Comparison of ENCODE assay signal across 25 cellular contexts in genomic region chr15:43955140-43955539, GRCh38.
"Had no signal": no experiment of that assay in that cellular context is flagged by ENCODE, and none has a peak within 500 bp of the region (broad histone marks: within the 10 kb centered on the region; RNA-seq: fewer than 3 reads in every experiment).

No MANE protein-coding gene starts in this region.

- H3K9me3 ChIP-seq: colonic mucosa, gastroesophageal sphincter, lower lobe of right lung, tibial nerve had no signal

- H3K4me3 Mint-ChIP-seq: activated B cell treated with CpG ODN at 0.5 μM for 24 hours; activated naive CD8-positive, alpha-beta T cell treated with anti-CD3 and anti-CD28 coated beads, Interleukin-2, amount 10 ng/mL, durations not matched to agents 7 days and 5 days; activated T-cell treated with anti-CD3 and anti-CD28 coated beads, Interleukin-2, amount 50 U/mL, for 72 hours; immature natural killer cell; nephron; stimulated activated effector memory CD8-positive, alpha-beta T cell treated with anti-CD3 and anti-CD28 coated beads, Interleukin-12 subunit alpha, Interleukin-12 subunit beta, amount 100 ng/mL, for 72 hours; T-helper 2 cell treated with Interferon-gamma antibody and Interleukin-4, amounts not matched to agents 5 μg/mL and 100 μg/mL, for 36 hours had no signal

- H3K9me3 Mint-ChIP-seq: activated B cell treated with CpG ODN at 0.5 μM for 24 hours; activated naive CD8-positive, alpha-beta T cell treated with anti-CD3 and anti-CD28 coated beads, Interleukin-2, amount 10 ng/mL, durations not matched to agents 7 days and 5 days; activated T-cell treated with anti-CD3 and anti-CD28 coated beads, Interleukin-2, amount 50 U/mL, for 72 hours; immature natural killer cell; nephron; stimulated activated effector memory CD8-positive, alpha-beta T cell treated with anti-CD3 and anti-CD28 coated beads, Interleukin-12 subunit alpha, Interleukin-12 subunit beta, amount 100 ng/mL, for 72 hours; T-helper 2 cell treated with Interferon-gamma antibody and Interleukin-4, amounts not matched to agents 5 μg/mL and 100 μg/mL, for 36 hours had no signal

- H3K4me1 ChIP-seq: colonic mucosa, lower lobe of right lung had no signal

- H3K4me3 ChIP-seq: colonic mucosa, gastroesophageal sphincter, lower lobe of right lung, tibial nerve had no signal

- H3K36me3 ChIP-seq: colonic mucosa, gastroesophageal sphincter, lower lobe of right lung, tibial nerve had no signal

- H3K27ac ChIP-seq: colonic mucosa, gastroesophageal sphincter, lower lobe of right lung, tibial nerve had no signal

- H3K36me3 Mint-ChIP-seq: activated naive CD8-positive, alpha-beta T cell treated with anti-CD3 and anti-CD28 coated beads, Interleukin-2, amount 10 ng/mL, durations not matched to agents 7 days and 5 days; immature natural killer cell; stimulated activated effector memory CD8-positive, alpha-beta T cell treated with anti-CD3 and anti-CD28 coated beads, Interleukin-12 subunit alpha, Interleukin-12 subunit beta, amount 100 ng/mL, for 72 hours had no signal

- H3K4me1 Mint-ChIP-seq: activated B cell treated with CpG ODN at 0.5 μM for 24 hours, immature natural killer cell had no signal

- DNase-seq: activated B cell treated with CpG ODN at 0.5 μM for 24 hours; activated CD4-positive, alpha-beta T cell treated with anti-CD3 and anti-CD28 coated beads, Interleukin-2, amount 50 U/mL, for 4 hours; activated effector memory CD4-positive, alpha-beta T cell treated with Interleukin-2 at 50 U/mL for 16 hours; activated naive CD4-positive, alpha-beta T cell treated with Interleukin-2 at 50 U/mL for 16 hours; activated naive CD8-positive, alpha-beta T cell treated with anti-CD3 and anti-CD28 coated beads, Interleukin-2, amount 10 ng/mL, durations not matched to agents 7 days and 5 days; activated T-cell treated with anti-CD3 and anti-CD28 coated beads for 4 hours; amniotic stem cell; cerebellar nuclear complex; colonic mucosa; effector memory CD4-positive, alpha-beta T cell; erythroblast; hypothalamus; immature natural killer cell; kidney; lower lobe of right lung; mesenchymal stem cell; small intestine; stimulated activated CD4-positive, alpha-beta T cell treated with anti-CD3 and anti-CD28 coated beads, Interleukin-4, amount 100 ng/mL, for 24 hours; T-helper 1 cell had no signal

- H3K27ac Mint-ChIP-seq: activated B cell treated with CpG ODN at 0.5 μM for 24 hours; activated naive CD8-positive, alpha-beta T cell treated with anti-CD3 and anti-CD28 coated beads, Interleukin-2, amount 10 ng/mL, durations not matched to agents 7 days and 5 days; activated T-cell treated with anti-CD3 and anti-CD28 coated beads, Interleukin-2, amount 50 U/mL, for 72 hours; immature natural killer cell; nephron; stimulated activated effector memory CD8-positive, alpha-beta T cell treated with anti-CD3 and anti-CD28 coated beads, Interleukin-12 subunit alpha, Interleukin-12 subunit beta, amount 100 ng/mL, for 72 hours; T-helper 2 cell treated with Interferon-gamma antibody and Interleukin-4, amounts not matched to agents 5 μg/mL and 100 μg/mL, for 36 hours had no signal

- H3K27me3 ChIP-seq: colonic mucosa, gastroesophageal sphincter, tibial nerve had no signal
